Comparison of ENCODE assay signal across 24 cellular contexts in genomic region chr9:132048191-132048590, GRCh38.
"Had no signal": no experiment of that assay in that cellular context is flagged by ENCODE, and none has a peak within 500 bp of the region (broad histone marks: within the 10 kb centered on the region; RNA-seq: fewer than 3 reads in every experiment).

No MANE protein-coding gene starts in this region.

- DNase-seq: activated B cell treated with CpG ODN at 0.5 μM for 24 hours; activated CD4-positive, alpha-beta T cell treated with anti-CD3 and anti-CD28 coated beads for 1 hour; activated CD4-positive, alpha-beta T cell treated with anti-CD3 and anti-CD28 coated beads, Interleukin-2, amount 10 ng/mL, durations not matched to agents 24 days and 14 days; activated CD4-positive, alpha-beta T cell treated with anti-CD3 and anti-CD28 coated beads, Interleukin-2, amount 50 U/mL, for 48 hours; activated CD8-positive, alpha-beta memory T cell treated with anti-CD3 and anti-CD28 coated beads, Interleukin-2, amount 10 ng/mL, durations not matched to agents 7 days and 5 days; activated effector memory CD4-positive, alpha-beta T cell treated with Interleukin-2 at 50 U/mL for 16 hours; activated naive CD4-positive, alpha-beta T cell; activated T-cell treated with anti-CD3 and anti-CD28 coated beads, Interleukin-2, amount 50 U/mL, for 24 hours; amniotic stem cell; Karpas-422; NCI-H146; NCI-H187 treated with DMSO at 0.1 percent for 48 hours; NCI-H2081 treated with DMSO at 0.1 percent for 48 hours; NCI-H446; NCI-H524; PC-3; SHP77 treated with DMSO at 0.1 percent for 48 hours; T-helper 17 cell; T-helper 9 cell had no signal

- H3K27me3 ChIP-seq: ascending aorta, cardiac muscle cell had no signal

- H3K4me1 Mint-ChIP-seq: activated CD4-positive, alpha-beta T cell treated with anti-CD3 and anti-CD28 coated beads, Interleukin-2, amount 10 ng/mL, durations not matched to agents 24 days and 14 days; activated CD8-positive, alpha-beta memory T cell treated with anti-CD3 and anti-CD28 coated beads, Interleukin-2, amount 10 ng/mL, durations not matched to agents 7 days and 5 days had no signal

- H3K27ac ChIP-seq: ascending aorta, cardiac muscle cell had no signal

- H3K36me3 Mint-ChIP-seq: brain had no signal

- H3K27me3 Mint-ChIP-seq: activated B cell treated with CpG ODN at 0.5 μM for 24 hours; activated CD4-positive, alpha-beta T cell treated with anti-CD3 and anti-CD28 coated beads, Interleukin-2, amount 10 ng/mL, durations not matched to agents 24 days and 14 days; activated CD8-positive, alpha-beta memory T cell treated with anti-CD3 and anti-CD28 coated beads, Interleukin-2, amount 10 ng/mL, durations not matched to agents 7 days and 5 days; activated naive CD4-positive, alpha-beta T cell treated with anti-CD3 and anti-CD28 coated beads, Interleukin-2, amount 50 U/mL, for 24 hours; activated T-cell treated with anti-CD3 and anti-CD28 coated beads, Interleukin-2, amount 50 U/mL, for 24 hours; brain; T-helper 17 cell had no signal

- ATAC-seq: activated CD8-positive, alpha-beta memory T cell treated with anti-CD3 and anti-CD28 coated beads, Interleukin-2, amount 10 ng/mL, durations not matched to agents 7 days and 5 days; PC-3; T-helper 17 cell had no signal

- H3K4me3 Mint-ChIP-seq: activated B cell treated with CpG ODN at 0.5 μM for 24 hours; activated CD4-positive, alpha-beta T cell treated with anti-CD3 and anti-CD28 coated beads, Interleukin-2, amount 10 ng/mL, durations not matched to agents 24 days and 14 days; activated CD8-positive, alpha-beta memory T cell treated with anti-CD3 and anti-CD28 coated beads, Interleukin-2, amount 10 ng/mL, durations not matched to agents 7 days and 5 days; activated naive CD4-positive, alpha-beta T cell treated with anti-CD3 and anti-CD28 coated beads, Interleukin-2, amount 50 U/mL, for 24 hours; activated T-cell treated with anti-CD3 and anti-CD28 coated beads, Interleukin-2, amount 50 U/mL, for 24 hours; activated T-helper 1 cell treated with anti-CD3 and anti-CD28 coated beads, Interleukin-12 subunit alpha, Interleukin-12 subunit beta, Interleukin-2, Interleukin-4 antibody, amounts not matched to agents 30 ng/mL and 10 ng/mL and 1 ng/mL, durations not matched to agents 14 hours and 24 hours and 36 hours; brain; T-helper 17 cell had no signal

- H3K27ac Mint-ChIP-seq: activated B cell treated with CpG ODN at 0.5 μM for 24 hours; activated CD4-positive, alpha-beta T cell treated with anti-CD3 and anti-CD28 coated beads, Interleukin-2, amount 10 ng/mL, durations not matched to agents 24 days and 14 days; activated CD8-positive, alpha-beta memory T cell treated with anti-CD3 and anti-CD28 coated beads, Interleukin-2, amount 10 ng/mL, durations not matched to agents 7 days and 5 days; activated naive CD4-positive, alpha-beta T cell treated with anti-CD3 and anti-CD28 coated beads, Interleukin-2, amount 50 U/mL, for 24 hours; activated T-cell treated with anti-CD3 and anti-CD28 coated beads, Interleukin-2, amount 50 U/mL, for 24 hours; activated T-helper 1 cell treated with anti-CD3 and anti-CD28 coated beads, Interleukin-12 subunit alpha, Interleukin-12 subunit beta, Interleukin-2, Interleukin-4 antibody, amounts not matched to agents 30 ng/mL and 10 ng/mL and 1 ng/mL, durations not matched to agents 14 hours and 24 hours and 36 hours; brain; T-helper 17 cell had no signal

- H3K4me3 ChIP-seq: ascending aorta, cardiac muscle cell had no signal

- H3K9me3 Mint-ChIP-seq: activated B cell treated with CpG ODN at 0.5 μM for 24 hours; activated CD4-positive, alpha-beta T cell treated with anti-CD3 and anti-CD28 coated beads, Interleukin-2, amount 10 ng/mL, durations not matched to agents 24 days and 14 days; activated naive CD4-positive, alpha-beta T cell treated with anti-CD3 and anti-CD28 coated beads, Interleukin-2, amount 50 U/mL, for 24 hours; activated T-cell treated with anti-CD3 and anti-CD28 coated beads, Interleukin-2, amount 50 U/mL, for 24 hours; activated T-helper 1 cell treated with anti-CD3 and anti-CD28 coated beads, Interleukin-12 subunit alpha, Interleukin-12 subunit beta, Interleukin-2, Interleukin-4 antibody, amounts not matched to agents 30 ng/mL and 10 ng/mL and 1 ng/mL, durations not matched to agents 14 hours and 24 hours and 36 hours; brain had no signal

- H3K9me3 ChIP-seq: ascending aorta had no signal

- H3K36me3 ChIP-seq: ascending aorta, cardiac muscle cell had no signal
